35 cellular contexts compared by ENCODE assay signal in genomic region chr14:44971459-44971858, GRCh38.
"Had no signal": no experiment of that assay in that cellular context is flagged by ENCODE, and none has a peak within 500 bp of the region (broad histone marks: within the 10 kb centered on the region; RNA-seq: fewer than 3 reads in every experiment).

No MANE protein-coding gene starts in this region.

- H3K4me3 Mint-ChIP-seq: activated CD4-positive, alpha-beta memory T cell treated with anti-CD3 and anti-CD28 coated beads for 36 hours; activated naive CD4-positive, alpha-beta T cell treated with anti-CD3 and anti-CD28 coated beads, Interleukin-2, amount 50 U/mL, for 24 hours; activated naive CD8-positive, alpha-beta T cell treated with anti-CD3 and anti-CD28 coated beads, Interleukin-2, amount 10 ng/mL, durations not matched to agents 7 days and 5 days; T-helper 1 cell treated with Interleukin-12 subunit alpha and Interleukin-12 subunit beta and Interleukin-4 antibody, amounts not matched to agents 30 μg/mL and 1 μg/mL, for 36 hours; T-helper 2 cell treated with Interferon-gamma antibody and Interleukin-4, amounts not matched to agents 5 μg/mL and 100 μg/mL, for 36 hours; WTC11 had no signal

- H3K9ac ChIP-seq: KMS-11 had no signal

- FAIRE-seq: TTC549 had no signal

- ATAC-seq: WTC11 had no signal

- H3K4me3 ChIP-seq: ascending aorta, breast epithelium, SJCRH30, SK-N-MC had no signal

- H3K27ac ChIP-seq: ascending aorta, breast epithelium, KMS-11, SJCRH30, SK-N-MC had no signal

- H3K27ac Mint-ChIP-seq: activated CD4-positive, alpha-beta memory T cell treated with anti-CD3 and anti-CD28 coated beads for 36 hours; activated naive CD4-positive, alpha-beta T cell treated with anti-CD3 and anti-CD28 coated beads, Interleukin-2, amount 50 U/mL, for 24 hours; activated naive CD8-positive, alpha-beta T cell treated with anti-CD3 and anti-CD28 coated beads, Interleukin-2, amount 10 ng/mL, durations not matched to agents 7 days and 5 days; activated T-helper 2 cell treated with anti-CD3 and anti-CD28 coated beads, Interferon-gamma antibody, Interleukin-2, Interleukin-4, amounts not matched to agents 10 μg/mL and 5 μg/mL and 100 μg/mL, durations not matched to agents 14 hours and 24 hours and 36 hours; T-helper 1 cell treated with Interleukin-12 subunit alpha and Interleukin-12 subunit beta and Interleukin-4 antibody, amounts not matched to agents 30 μg/mL and 1 μg/mL, for 36 hours; T-helper 2 cell treated with Interferon-gamma antibody and Interleukin-4, amounts not matched to agents 5 μg/mL and 100 μg/mL, for 36 hours; WTC11 had no signal

- DNase-seq: activated CD4-positive, alpha-beta memory T cell treated with anti-CD3 and anti-CD28 coated beads for 36 hours; activated CD4-positive, alpha-beta T cell treated with anti-CD3 and anti-CD28 coated beads for 4 hours; activated CD4-positive, alpha-beta T cell treated with anti-CD3 and anti-CD28 coated beads, Interleukin-2, amount 50 U/mL, for 1 hour; activated CD4-positive, CD25-positive, alpha-beta regulatory T cell treated with anti-CD3 and anti-CD28 coated beads, Interleukin-2, amount 50 U/mL, for 72 hours; activated CD8-positive, alpha-beta memory T cell treated with anti-CD3 and anti-CD28 coated beads, Interleukin-2, amount 50 U/mL, for 4 hours; activated gamma-delta T cell; activated naive CD4-positive, alpha-beta T cell treated with Interleukin-2 at 50 U/mL for 16 hours; activated naive CD8-positive, alpha-beta T cell treated with anti-CD3 and anti-CD28 coated beads, Interleukin-2, amount 10 ng/mL, durations not matched to agents 7 days and 5 days; activated T-cell treated with anti-CD3 and anti-CD28 coated beads for 4 hours; activated T-cell treated with anti-CD3 and anti-CD28 coated beads, Interleukin-2, amount 50 U/mL, for 48 hours; amygdala; cerebellar nuclear complex; NCI-H1092 treated with DMSO at 0.1 percent for 48 hours; NCI-H1417; NCI-H146; NCI-H187; NCI-H2029 treated with DMSO at 0.1 percent for 48 hours; NCI-H2107; NCI-H2171; NCI-H510A; NCI-H526; NCI-H748 treated with DMSO at 0.1 percent for 48 hours; OCI-M1; Right ventricle myocardium superior; SJCRH30 had no signal

- H3K27me3 ChIP-seq: ascending aorta, breast epithelium, SJCRH30 had no signal

- H3K4me2 ChIP-seq: KMS-11 had no signal

- H3K27me3 Mint-ChIP-seq: activated CD4-positive, alpha-beta memory T cell treated with anti-CD3 and anti-CD28 coated beads for 36 hours; activated naive CD4-positive, alpha-beta T cell treated with anti-CD3 and anti-CD28 coated beads, Interleukin-2, amount 50 U/mL, for 24 hours; activated naive CD8-positive, alpha-beta T cell treated with anti-CD3 and anti-CD28 coated beads, Interleukin-2, amount 10 ng/mL, durations not matched to agents 7 days and 5 days had no signal

- H3K36me3 ChIP-seq: breast epithelium had no signal
